In the genomic region with DNA sequence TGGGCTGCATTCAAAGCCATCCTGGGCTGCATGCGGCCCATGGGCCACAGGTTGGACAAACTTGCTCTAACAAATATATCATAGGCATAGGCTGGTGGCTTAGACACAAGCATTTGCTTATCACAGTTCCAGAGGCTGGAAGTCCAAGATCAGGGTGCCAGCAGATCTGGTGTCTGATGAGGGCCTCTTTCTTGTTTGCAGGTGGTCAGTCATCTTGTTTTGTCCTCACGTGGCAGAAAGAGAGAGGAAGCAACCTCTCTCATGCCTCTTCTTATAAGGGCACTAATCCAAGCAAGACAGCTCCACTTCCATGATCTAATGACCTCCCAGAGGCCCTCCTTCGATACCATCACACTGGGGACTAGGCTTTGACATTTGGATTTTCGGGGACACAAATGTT, we compare ENCODE assay signal across 20 cellular contexts.
"Had no signal": no experiment of that assay in that cellular context is flagged by ENCODE, and none has a peak within 500 bp of the region (broad histone marks: within the 10 kb centered on the region; RNA-seq: fewer than 3 reads in every experiment).

No MANE protein-coding gene starts in this region.

- H3K36me3 Mint-ChIP-seq: immature natural killer cell; stimulated activated effector memory CD8-positive, alpha-beta T cell treated with anti-CD3 and anti-CD28 coated beads, Interleukin-12 subunit alpha, Interleukin-12 subunit beta, amount 100 ng/mL, for 72 hours had no signal

- H3K4me3 Mint-ChIP-seq: immature natural killer cell; naive thymus-derived CD8-positive, alpha-beta T cell; stimulated activated effector memory CD8-positive, alpha-beta T cell treated with anti-CD3 and anti-CD28 coated beads, Interleukin-12 subunit alpha, Interleukin-12 subunit beta, amount 100 ng/mL, for 72 hours had no signal

- H3K4me3 ChIP-seq: dorsolateral prefrontal cortex, ovary, smooth muscle cell, suprapubic skin, tibial artery, upper lobe of left lung had no signal

- H3K9me3 ChIP-seq: ovary, suprapubic skin, tibial artery, upper lobe of left lung had no signal

- H3K4me1 ChIP-seq: foreskin keratinocyte, suprapubic skin, tibial artery had no signal

- H3K27ac ChIP-seq: dorsolateral prefrontal cortex, epithelial cell of prostate, foreskin keratinocyte, ovary, suprapubic skin, tibial artery, upper lobe of left lung had no signal

- H3K27ac Mint-ChIP-seq: immature natural killer cell; stimulated activated effector memory CD8-positive, alpha-beta T cell treated with anti-CD3 and anti-CD28 coated beads, Interleukin-12 subunit alpha, Interleukin-12 subunit beta, amount 100 ng/mL, for 72 hours had no signal

- H3K4me1 Mint-ChIP-seq: immature natural killer cell had no signal

- DNase-seq: central memory CD4-positive, alpha-beta T cell; cortex of kidney; dorsolateral prefrontal cortex; effector memory CD4-positive, alpha-beta T cell; foreskin keratinocyte; immature natural killer cell; kidney; left colon; mesendoderm; ovary; right cardiac atrium; stimulated activated CD4-positive, alpha-beta T cell treated with anti-CD3 and anti-CD28 coated beads, Interleukin-4, amount 100 ng/mL, for 1 hour; stimulated activated naive CD8-positive, alpha-beta T cell treated with anti-CD3 and anti-CD28 coated beads, Interleukin-15, Interleukin-2, amounts not matched to agents 100 U/mL and 50 U/mL, for 24 hours; tibial artery; upper lobe of left lung had no signal

- ATAC-seq: foreskin keratinocyte; left colon; naive thymus-derived CD8-positive, alpha-beta T cell; right cardiac atrium; stimulated activated effector memory CD8-positive, alpha-beta T cell treated with anti-CD3 and anti-CD28 coated beads, Interleukin-12 subunit alpha, Interleukin-12 subunit beta, amount 100 ng/mL, for 72 hours; stimulated activated naive CD8-positive, alpha-beta T cell treated with anti-CD3 and anti-CD28 coated beads, Interleukin-15, Interleukin-2, amounts not matched to agents 100 U/mL and 50 U/mL, for 24 hours had no signal

- H3K36me3 ChIP-seq: ovary, suprapubic skin, tibial artery, upper lobe of left lung had no signal

- H3K9me3 Mint-ChIP-seq: stimulated activated effector memory CD8-positive, alpha-beta T cell treated with anti-CD3 and anti-CD28 coated beads, Interleukin-12 subunit alpha, Interleukin-12 subunit beta, amount 100 ng/mL, for 72 hours had no signal

- H3K27me3 ChIP-seq: dorsolateral prefrontal cortex, foreskin keratinocyte, ovary, suprapubic skin, tibial artery, upper lobe of left lung had no signal
